In genomic region chr10:73827346-73828089, GRCh38 we compare ENCODE assay signal across 2 cellular contexts.
TF ChIP-seq lines count a peak whose summit lies in the region.

No MANE protein-coding gene starts in this region.

TF ChIP-seq in IMR-90, 13 proteins besides CTCF, POLR2A, EP300 and RAD21:
- TF ChIP-seq RCOR1 (IDR thresholded peaks at IDR 0.05; ENCODE audit: insufficient replicate concordance, low read length) (no peak), CHD1 (IDR thresholded peaks at IDR 0.05; ENCODE audit: low read depth, low read length) (no peak), RFX5 (IDR thresholded peaks at IDR 0.05; ENCODE audit: low read depth, low read length) (no peak), SMC3 (IDR thresholded peaks at IDR 0.05; ENCODE audit: low read depth, low read length) (no peak), USF2 (IDR thresholded peaks at IDR 0.05; ENCODE audit: low read depth, low read length) (no peak)

TF ChIP-seq in K562, 482 proteins besides CTCF, POLR2A, EP300 and RAD21:
- TF ChIP-seq ZNF134 (CRISPR knock-in tag; conservative IDR thresholded peaks at IDR 0.05): no peak
- peak; percentile 28; the same call in 1 of the 2 replicates for TF ChIP-seq POLR2G (IDR thresholded peaks at IDR 0.05; ENCODE audit: low read depth, low read length)
- no peak for TF ChIP-seq GATA2 (CRISPR knock-in tag; IDR thresholded peaks at IDR 0.05)
- TF ChIP-seq DEAF1 (CRISPR knock-in tag; IDR thresholded peaks at IDR 0.05): no peak
- TF ChIP-seq BRF2 (IDR thresholded peaks at IDR 0.05; ENCODE audit: borderline replicate concordance, insufficient read depth, insufficient read length): no peak
- TF ChIP-seq HMGN3 (IDR thresholded peaks at IDR 0.05; ENCODE audit: borderline replicate concordance, extremely low read depth, insufficient read length, low read depth, low read length): no peak
